In the genomic region with DNA sequence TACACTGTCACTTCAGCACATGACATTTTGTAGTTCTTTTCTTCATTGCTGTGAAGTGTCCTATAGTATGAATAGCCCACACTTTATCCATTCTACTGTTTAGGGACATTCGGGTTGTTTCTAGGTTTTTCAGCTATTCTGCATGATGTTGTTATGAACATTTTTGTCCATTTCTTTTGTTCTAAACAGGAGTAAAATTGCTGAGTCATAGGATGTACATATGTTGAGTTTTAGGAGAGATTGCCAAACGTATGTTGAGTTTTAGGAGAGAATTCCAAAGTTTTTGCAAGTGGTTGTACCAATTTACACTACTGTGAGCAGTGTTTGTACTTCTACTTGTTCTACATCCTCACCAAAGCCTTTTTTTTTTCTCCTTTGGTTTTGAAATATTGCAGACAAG, we compare ENCODE assay signal across 30 cellular contexts.
"Had no signal": no experiment of that assay in that cellular context is flagged by ENCODE, and none has a peak within 500 bp of the region (broad histone marks: within the 10 kb centered on the region; RNA-seq: fewer than 3 reads in every experiment).

No MANE protein-coding gene starts in this region.

- H3K27me3 ChIP-seq: ascending aorta, cardiac muscle cell had no signal

- H3K27ac ChIP-seq: cardiac muscle cell, VCaP had no signal

- H3K4me3 ChIP-seq: ascending aorta, cardiac muscle cell had no signal

- H3K4me1 ChIP-seq: ascending aorta had no signal

- H3K9me3 ChIP-seq: ascending aorta had no signal

- H3K36me3 ChIP-seq: ascending aorta, cardiac muscle cell had no signal

- FAIRE-seq: bronchial epithelial cell, TTC549 had no signal

- ATAC-seq: activated CD8-positive, alpha-beta memory T cell treated with anti-CD3 and anti-CD28 coated beads, Interleukin-2, amount 10 ng/mL, durations not matched to agents 7 days and 5 days; activated CD8-positive, alpha-beta T cell treated with anti-CD3 and anti-CD28 coated beads, Interleukin-2, amount 10 ng/mL, durations not matched to agents 7 days and 5 days; activated naive CD8-positive, alpha-beta T cell treated with anti-CD3 and anti-CD28 coated beads, Interleukin-2, amount 50 U/mL, for 24 hours had no signal

- DNase-seq: activated B cell treated with CpG ODN at 0.5 μM for 24 hours; activated CD4-positive, alpha-beta memory T cell treated with anti-CD3 and anti-CD28 coated beads, Interleukin-2, amount 10 ng/mL, durations not matched to agents 7 days and 5 days; activated CD4-positive, alpha-beta T cell treated with anti-CD3 and anti-CD28 coated beads for 4 hours; activated CD4-positive, alpha-beta T cell treated with anti-CD3 and anti-CD28 coated beads, Interleukin-2, amount 10 ng/mL, durations not matched to agents 24 days and 14 days; activated CD4-positive, alpha-beta T cell treated with anti-CD3 and anti-CD28 coated beads, Interleukin-2, amount 50 U/mL, for 1 hour; activated CD4-positive, alpha-beta T cell treated with anti-CD3 and anti-CD28 coated beads, Interleukin-2, amount 50 U/mL, for 4 hours; activated CD4-positive, CD25-positive, alpha-beta regulatory T cell treated with anti-CD3 and anti-CD28 coated beads, Interleukin-2, amount 50 U/mL, for 72 hours; activated CD8-positive, alpha-beta memory T cell treated with anti-CD3 and anti-CD28 coated beads for 24 hours; activated CD8-positive, alpha-beta memory T cell treated with anti-CD3 and anti-CD28 coated beads, Interleukin-2, amount 10 ng/mL, durations not matched to agents 7 days and 5 days; activated CD8-positive, alpha-beta memory T cell treated with anti-CD3 and anti-CD28 coated beads, Interleukin-2, amount 50 U/mL, for 48 hours; activated CD8-positive, alpha-beta T cell treated with anti-CD3 and anti-CD28 coated beads, Interleukin-2, amount 10 ng/mL, durations not matched to agents 7 days and 5 days; activated effector memory CD4-positive, alpha-beta T cell treated with Interleukin-2 at 50 U/mL for 16 hours; activated gamma-delta T cell; activated naive CD4-positive, alpha-beta T cell treated with anti-CD3 and anti-CD28 coated beads, Interleukin-2, amount 10 ng/mL, durations not matched to agents 7 days and 5 days; activated naive CD4-positive, alpha-beta T cell treated with Interleukin-2 at 50 U/mL for 16 hours; activated naive CD8-positive, alpha-beta T cell treated with anti-CD3 and anti-CD28 coated beads, Interleukin-2, amount 10 ng/mL, durations not matched to agents 7 days and 5 days; activated naive CD8-positive, alpha-beta T cell treated with anti-CD3 and anti-CD28 coated beads, Interleukin-2, amount 50 U/mL, for 24 hours; activated T-cell treated with anti-CD3 and anti-CD28 coated beads, Interleukin-2, amount 50 U/mL, for 24 hours; activated T-cell treated with anti-CD3 and anti-CD28 coated beads, Interleukin-2, amount 50 U/mL, for 48 hours; amygdala; anterior cingulate cortex; caudate nucleus; cerebellar nuclear complex; T-helper 2 cell; T-helper 9 cell had no signal
